Comparison of ENCODE assay signal across 30 cellular contexts in the genomic region with DNA sequence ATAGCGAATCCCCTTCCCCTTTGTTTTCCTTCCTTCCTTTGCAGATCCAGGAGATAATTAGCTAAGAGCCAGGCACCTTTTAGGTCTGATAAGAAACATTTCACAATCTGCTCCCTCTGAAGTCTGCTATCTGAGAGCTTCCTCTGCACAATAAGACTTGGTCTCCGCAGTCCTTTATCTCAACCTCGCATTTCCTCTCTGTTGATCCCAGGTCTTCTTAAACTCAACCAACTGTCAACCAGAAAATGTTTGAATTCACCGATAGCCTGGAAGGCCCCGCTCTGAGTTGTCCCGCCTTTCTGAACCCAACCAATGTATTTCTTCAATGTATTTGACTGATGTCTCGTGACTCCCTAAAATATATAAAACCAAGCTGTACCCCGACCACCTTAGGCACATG.
DNase-seq lines count a peak whose midpoint lies in the region; ATAC-seq and TF ChIP-seq lines count a peak whose summit lies in the region.
"Had no signal": no experiment of that assay in that cellular context is flagged by ENCODE, and none has a peak within 500 bp of the region (broad histone marks: within the 10 kb centered on the region; RNA-seq: fewer than 3 reads in every experiment).

No MANE protein-coding gene starts in this region.

- H3K4me1 Mint-ChIP-seq in WTC11 = peaks cover 8% of the 10 kb centered on the region
- H3K4me1 Mint-ChIP-seq: memory B cell; stimulated activated naive B cell treated with anti-CD40 and anti-IgM and Interleukin-4, amounts not matched to agents 10 μg/mL and 1 μg/mL and 100 μg/mL, for 72 hours had no signal

- in situ Hi-C loops in KBM-7 (cut with MboI; ENCODE audit: low pct_unique_long_range_greater_than_20kb, low sequenced_read_pairs) = no loop called here

- no peaks in the 10 kb centered on the region for H3K27me3 ChIP-seq in cardiac muscle cell
- H3K27me3 ChIP-seq: ovary, vagina had no signal

- H3K27me3 Mint-ChIP-seq in WTC11 (ENCODE audit: low read depth) = peaks cover under 1% of the 10 kb centered on the region; the same call in 1 of the 2 replicates
- H3K27me3 Mint-ChIP-seq: activated CD4-positive, alpha-beta T cell treated with anti-CD3 and anti-CD28 coated beads for 36 hours; activated T-cell treated with anti-CD3 and anti-CD28 coated beads, Interleukin-2, amount 50 U/mL, for 24 hours had no signal

- no peaks in the 10 kb centered on the region for H3K36me3 ChIP-seq in cardiac muscle cell
- H3K36me3 ChIP-seq in mesodermal cell (ENCODE audit: control insufficient read depth, insufficient read depth, low read length) = no peaks in the 10 kb centered on the region
- H3K36me3 ChIP-seq: ovary, vagina had no signal

- peak overlapping the region; percentile 43 for H3K27ac ChIP-seq in cardiac muscle cell
- peak overlapping the region; percentile 90 for H3K27ac ChIP-seq in mesodermal cell (ENCODE audit: low read depth, low read length, severe bottlenecking)
- H3K27ac ChIP-seq: A549, GM23248, ovary, PC-9, vagina had no signal

- H3K4me1 ChIP-seq in cardiac muscle cell (ENCODE audit: low read depth) (peaks cover 8% of the 10 kb centered on the region), mesodermal cell (ENCODE audit: control insufficient read depth, insufficient read depth, low read length, poor library complexity, severe bottlenecking) (peaks cover 51% of the 10 kb centered on the region)
- H3K4me1 ChIP-seq: vagina had no signal

- peak overlapping the region; percentile 24; the same call in 1 of the 2 replicates for H3K27ac Mint-ChIP-seq in WTC11
- H3K27ac Mint-ChIP-seq: activated CD4-positive, alpha-beta T cell treated with anti-CD3 and anti-CD28 coated beads for 36 hours; activated naive CD4-positive, alpha-beta T cell treated with anti-CD3 and anti-CD28 coated beads for 36 hours; activated T-cell treated with anti-CD3 and anti-CD28 coated beads, Interleukin-2, amount 50 U/mL, for 24 hours; memory B cell had no signal

- no peaks in the 10 kb centered on the region for H3K36me3 Mint-ChIP-seq in WTC11
- H3K36me3 Mint-ChIP-seq: memory B cell; naive thymus-derived CD4-positive, alpha-beta T cell; stimulated activated naive B cell treated with anti-CD40 and anti-IgM and Interleukin-4, amounts not matched to agents 10 μg/mL and 1 μg/mL and 100 μg/mL, for 72 hours had no signal

- no peak overlapping the region for H3K4me3 Mint-ChIP-seq in WTC11
- H3K4me3 Mint-ChIP-seq: activated CD4-positive, alpha-beta T cell treated with anti-CD3 and anti-CD28 coated beads for 36 hours; activated naive CD4-positive, alpha-beta T cell treated with anti-CD3 and anti-CD28 coated beads for 36 hours; activated T-cell treated with anti-CD3 and anti-CD28 coated beads, Interleukin-2, amount 50 U/mL, for 24 hours; memory B cell; naive thymus-derived CD4-positive, alpha-beta T cell; stimulated activated naive B cell treated with anti-CD40 and anti-IgM and Interleukin-4, amounts not matched to agents 10 μg/mL and 1 μg/mL and 100 μg/mL, for 72 hours had no signal

- TF ChIP-seq CTCF in cardiac muscle cell (IDR thresholded peaks at IDR 0.05; ENCODE audit: low read depth, low read length) (no peak), WTC11 (IDR thresholded peaks at IDR 0.05) (no peak)

- CTCF ChIA-PET in WTC11 (lab: Charles Lee) = no interaction called here

- H3K9me3 ChIP-seq in cardiac muscle cell (ENCODE audit: low read depth) = no peaks in the 10 kb centered on the region
- H3K9me3 ChIP-seq in mesodermal cell (ENCODE audit: control insufficient read depth, low read length) = no peaks in the 10 kb centered on the region
- H3K9me3 ChIP-seq: A549, ovary, vagina had no signal

- WGBS in mesodermal cell (ENCODE audit: insufficient coverage in 2 of 2), 2 experiments = 36 to 51% methylated on average over 5 to 7 of the region's 8 CpGs

- DNase-seq in cardiac muscle cell (ENCODE audit: low read depth in 1 of 2, low spot score in 1 of 2) (no peak), Right ventricle myocardium superior (no peak), KBM-7 (peak; percentile 72), WTC11 (ENCODE audit: low spot score) (no peak), middle frontal gyrus (ENCODE audit: extremely low spot score, low spot score) (no peak)
- DNase-seq: activated CD4-positive, alpha-beta T cell treated with anti-CD3 and anti-CD28 coated beads for 36 hours; activated naive CD4-positive, alpha-beta T cell treated with anti-CD3 and anti-CD28 coated beads for 36 hours; activated T-cell treated with anti-CD3 and anti-CD28 coated beads, Interleukin-2, amount 50 U/mL, for 24 hours; anterior cingulate cortex; caudate nucleus; COR-L47; DMS79; glutamatergic neuron; GM23248; naive thymus-derived CD4-positive, alpha-beta T cell; NCI-H1417; NCI-H2081; NCI-H446; PC-9; retina; SHP77 treated with DMSO at 0.1 percent for 48 hours; stimulated activated CD4-positive, alpha-beta T cell treated with anti-CD3 and anti-CD28 coated beads, Interleukin-4, amount 100 ng/mL, for 1 hour; stimulated activated naive B cell treated with anti-CD40 and anti-IgM and Interleukin-4, amounts not matched to agents 10 μg/mL and 1 μg/mL and 100 μg/mL, for 72 hours had no signal

- H3K4me3 ChIP-seq in cardiac muscle cell (no peak overlapping the region), mesodermal cell (ENCODE audit: extremely low read depth, insufficient read depth, low read length, poor library complexity, severe bottlenecking) (no peak overlapping the region)
- H3K4me3 ChIP-seq: A549, GM23248, ovary, PC-9, vagina had no signal

- ATAC-seq in Right ventricle myocardium superior (ENCODE audit: poor library complexity) (no peak), WTC11 (no peak), HG03432 (IDR thresholded peaks at IDR 0.05; ENCODE audit: unreplicated experiment) (no peak), HG02610 (IDR thresholded peaks at IDR 0.05; ENCODE audit: unreplicated experiment) (no peak)
- ATAC-seq: A549; activated CD4-positive, alpha-beta T cell treated with anti-CD3 and anti-CD28 coated beads for 36 hours; naive thymus-derived CD4-positive, alpha-beta T cell; stimulated activated naive B cell treated with anti-CD40 and anti-IgM and Interleukin-4, amounts not matched to agents 10 μg/mL and 1 μg/mL and 100 μg/mL, for 72 hours had no signal

- POLR2A ChIA-PET in WTC11 (lab: Charles Lee) = no interaction called here

- H3K9me3 Mint-ChIP-seq in WTC11 = no peaks in the 10 kb centered on the region
- H3K9me3 Mint-ChIP-seq: activated naive CD4-positive, alpha-beta T cell treated with anti-CD3 and anti-CD28 coated beads for 36 hours; activated T-cell treated with anti-CD3 and anti-CD28 coated beads, Interleukin-2, amount 50 U/mL, for 24 hours; memory B cell; naive thymus-derived CD4-positive, alpha-beta T cell; stimulated activated naive B cell treated with anti-CD40 and anti-IgM and Interleukin-4, amounts not matched to agents 10 μg/mL and 1 μg/mL and 100 μg/mL, for 72 hours had no signal

- intact Hi-C loops in Right ventricle myocardium superior (cut with DNase I) = no loop called here

TF ChIP-seq in WTC11, 78 proteins besides CTCF, POLR2A, EP300 and RAD21:
- TF ChIP-seq, protein P1, sequence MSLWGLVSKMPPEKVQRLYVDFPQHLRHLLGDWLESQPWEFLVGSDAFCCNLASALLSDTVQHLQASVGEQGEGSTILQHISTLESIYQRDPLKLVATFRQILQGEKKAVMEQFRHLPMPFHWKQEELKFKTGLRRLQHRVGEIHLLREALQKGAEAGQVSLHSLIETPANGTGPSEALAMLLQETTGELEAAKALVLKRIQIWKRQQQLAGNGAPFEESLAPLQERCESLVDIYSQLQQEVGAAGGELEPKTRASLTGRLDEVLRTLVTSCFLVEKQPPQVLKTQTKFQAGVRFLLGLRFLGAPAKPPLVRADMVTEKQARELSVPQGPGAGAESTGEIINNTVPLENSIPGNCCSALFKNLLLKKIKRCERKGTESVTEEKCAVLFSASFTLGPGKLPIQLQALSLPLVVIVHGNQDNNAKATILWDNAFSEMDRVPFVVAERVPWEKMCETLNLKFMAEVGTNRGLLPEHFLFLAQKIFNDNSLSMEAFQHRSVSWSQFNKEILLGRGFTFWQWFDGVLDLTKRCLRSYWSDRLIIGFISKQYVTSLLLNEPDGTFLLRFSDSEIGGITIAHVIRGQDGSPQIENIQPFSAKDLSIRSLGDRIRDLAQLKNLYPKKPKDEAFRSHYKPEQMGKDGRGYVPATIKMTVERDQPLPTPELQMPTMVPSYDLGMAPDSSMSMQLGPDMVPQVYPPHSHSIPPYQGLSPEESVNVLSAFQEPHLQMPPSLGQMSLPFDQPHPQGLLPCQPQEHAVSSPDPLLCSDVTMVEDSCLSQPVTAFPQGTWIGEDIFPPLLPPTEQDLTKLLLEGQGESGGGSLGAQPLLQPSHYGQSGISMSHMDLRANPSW (CRISPR knock-in tag; conservative IDR thresholded peaks at IDR 0.05; ENCODE audit: low read depth) = no peak
- TF ChIP-seq, protein P2, sequence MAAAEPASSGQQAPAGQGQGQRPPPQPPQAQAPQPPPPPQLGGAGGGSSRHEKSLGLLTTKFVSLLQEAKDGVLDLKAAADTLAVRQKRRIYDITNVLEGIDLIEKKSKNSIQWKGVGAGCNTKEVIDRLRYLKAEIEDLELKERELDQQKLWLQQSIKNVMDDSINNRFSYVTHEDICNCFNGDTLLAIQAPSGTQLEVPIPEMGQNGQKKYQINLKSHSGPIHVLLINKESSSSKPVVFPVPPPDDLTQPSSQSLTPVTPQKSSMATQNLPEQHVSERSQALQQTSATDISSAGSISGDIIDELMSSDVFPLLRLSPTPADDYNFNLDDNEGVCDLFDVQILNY (CRISPR knock-in tag; IDR thresholded peaks at IDR 0.05) = no peak
- TF ChIP-seq TCF7 (CRISPR knock-in tag; IDR thresholded peaks at IDR 0.05; ENCODE audit: low read depth) (no peak), NR3C1 (CRISPR knock-in tag; conservative IDR thresholded peaks at IDR 0.05; ENCODE audit: low read depth) (no peak), MXD4 (CRISPR knock-in tag; IDR thresholded peaks at IDR 0.05; ENCODE audit: borderline replicate concordance) (no peak), CREM (CRISPR knock-in tag; IDR thresholded peaks at IDR 0.05) (no peak), ESRRA (CRISPR knock-in tag; IDR thresholded peaks at IDR 0.05; ENCODE audit: borderline replicate concordance) (no peak), NFYB (CRISPR knock-in tag; conservative IDR thresholded peaks at IDR 0.05; ENCODE audit: low read depth) (no peak)
- TF ChIP-seq, protein P3, sequence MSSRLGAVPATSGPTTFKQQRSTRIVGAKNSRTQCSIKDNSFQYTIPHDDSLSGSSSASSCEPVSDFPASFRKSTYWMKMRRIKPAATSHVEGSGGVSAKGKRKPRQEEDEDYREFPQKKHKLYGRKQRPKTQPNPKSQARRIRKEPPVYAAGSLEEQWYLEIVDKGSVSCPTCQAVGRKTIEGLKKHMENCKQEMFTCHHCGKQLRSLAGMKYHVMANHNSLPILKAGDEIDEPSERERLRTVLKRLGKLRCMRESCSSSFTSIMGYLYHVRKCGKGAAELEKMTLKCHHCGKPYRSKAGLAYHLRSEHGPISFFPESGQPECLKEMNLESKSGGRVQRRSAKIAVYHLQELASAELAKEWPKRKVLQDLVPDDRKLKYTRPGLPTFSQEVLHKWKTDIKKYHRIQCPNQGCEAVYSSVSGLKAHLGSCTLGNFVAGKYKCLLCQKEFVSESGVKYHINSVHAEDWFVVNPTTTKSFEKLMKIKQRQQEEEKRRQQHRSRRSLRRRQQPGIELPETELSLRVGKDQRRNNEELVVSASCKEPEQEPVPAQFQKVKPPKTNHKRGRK (CRISPR knock-in tag; IDR thresholded peaks at IDR 0.05; ENCODE audit: borderline replicate concordance) = no peak
TF ChIP-seq in WTC11: peak in this region for 0.
